In genomic region chrX:14065800-14066199, GRCh38 we compare ENCODE assay signal across 24 cellular contexts. TPM values are rescaled to one million over a fixed set of nuclear protein-coding genes. Genes with fewer than 3 reads are reported as not detected.
DNase-seq lines count a peak whose midpoint lies in the region; ATAC-seq, FAIRE-seq and TF ChIP-seq lines count a peak whose summit lies in the region.
"Had no signal": no experiment of that assay in that cellular context is flagged by ENCODE, and none has a peak within 500 bp of the region (broad histone marks: within the 10 kb centered on the region; RNA-seq: fewer than 3 reads in every experiment).

No MANE protein-coding gene starts in this region.

- 91% methylated on average over 21 of the region's 21 CpGs for WGBS in right cardiac atrium
- WGBS in K562 (ENCODE audit: insufficient coverage, low coverage, missing lambda C conversion rate), result 58% methylated on average over 7 of the region's 21 CpGs

- in situ Hi-C loops in K562 (cut with MboI), result no loop called here

- H3K36me3 Mint-ChIP-seq in stimulated activated effector memory CD8-positive, alpha-beta T cell treated with anti-CD3 and anti-CD28 coated beads, Interleukin-12 subunit alpha, Interleukin-12 subunit beta, amount 100 ng/mL, for 72 hours, result no peaks in the 10 kb centered on the region
- H3K36me3 Mint-ChIP-seq: CD14-positive monocyte; CD8-positive, alpha-beta memory T cell had no signal

- POLR2A ChIA-PET in K562 (lab: Yijun Ruan, JAX), result interaction anchor here (1.0 kb wide), 1 partner anchor 18 kb away, joined by 4 read pairs; no protein-coding TSS in a partner anchor

- no peak overlapping the region for H3K4me2 ChIP-seq in K562 (ENCODE audit: insufficient read depth, low read length)
- H3K4me2 ChIP-seq: BLaER1 treated with 17β-estradiol and CSF1 and Interleukin-3, amounts not matched to agents 10 nM and 100 nM had no signal

- intact Hi-C loops in right cardiac atrium (cut with DNase I) (no loop called here), left ventricle myocardium inferior (cut with micrococcal nuclease) (no loop called here), K562 (cut with micrococcal nuclease) (no loop called here), mucosa of descending colon (cut with DNase I, micrococcal nuclease) (no loop called here)

- CTCF ChIA-PET in K562 (lab: Yijun Ruan, JAX; ENCODE audit: low intra/inter-chr PET ratio), result no interaction called here

- no peaks in the 10 kb centered on the region for H3K9me3 ChIP-seq in right cardiac atrium (ENCODE audit: control insufficient read depth, low read length)
- no peaks in the 10 kb centered on the region for H3K9me3 ChIP-seq in left ventricle myocardium inferior (replicated peaks)
- H3K9me3 ChIP-seq in K562 (replicated peaks; ENCODE audit: control insufficient read depth, insufficient read depth, low read depth, low read length), result no peaks in the 10 kb centered on the region
- H3K9me3 ChIP-seq in mucosa of descending colon, result no peaks in the 10 kb centered on the region
- H3K9me3 ChIP-seq: A549, BE2C, HAP-1 had no signal

- TF ChIP-seq RAD21 in K562 (CRISPR knock-in tag; conservative IDR thresholded peaks at IDR 0.05 in 1 of 2, IDR thresholded peaks at IDR 0.05 in 1 of 2), result no peak

- H3K4me3 ChIP-seq in right cardiac atrium (ENCODE audit: low read length), result no peak overlapping the region
- no peak overlapping the region for H3K4me3 ChIP-seq in left ventricle myocardium inferior
- no peak overlapping the region for H3K4me3 ChIP-seq in K562
- no peak overlapping the region for H3K4me3 ChIP-seq in mucosa of descending colon
- H3K4me3 ChIP-seq: A549; BLaER1 treated with 17β-estradiol and CSF1 and Interleukin-3, amounts not matched to agents 10 nM and 100 nM; HAP-1 had no signal

- DNase-seq in right cardiac atrium, result peak; percentile 9 to 32 (median 26)
- DNase-seq in left ventricle myocardium inferior, result no peak
- peak in 1 of 4 experiments; percentile 14 for DNase-seq in K562 (ENCODE audit: extremely low read depth in 1 of 4, low spot score in 3 of 4)
- DNase-seq in mucosa of descending colon, result peak in 2 of 3 donors; percentile 23 to 50
- DNase-seq in stimulated activated effector memory CD8-positive, alpha-beta T cell treated with anti-CD3 and anti-CD28 coated beads, Interleukin-12 subunit alpha, Interleukin-12 subunit beta, amount 100 ng/mL, for 72 hours (ENCODE audit: low spot score in 2 of 2), result no peak
- DNase-seq: 8988T; ACHN; AML-193; BE2C; CD4-positive, alpha-beta T cell; CD8-positive, alpha-beta memory T cell; DMS53; DMS79 treated with DMSO at 0.1 percent for 48 hours; GF-D8; GOT3 had no signal

- H3K4me3 Mint-ChIP-seq in stimulated activated effector memory CD8-positive, alpha-beta T cell treated with anti-CD3 and anti-CD28 coated beads, Interleukin-12 subunit alpha, Interleukin-12 subunit beta, amount 100 ng/mL, for 72 hours, result no peak overlapping the region
- H3K4me3 Mint-ChIP-seq: CD14-positive monocyte; CD4-positive, alpha-beta T cell; CD8-positive, alpha-beta memory T cell had no signal

- no peaks in the 10 kb centered on the region for H4K20me1 ChIP-seq in K562 (replicated peaks; ENCODE audit: control insufficient read depth, insufficient read depth, low read length)

- H3K4me1 Mint-ChIP-seq in stimulated activated effector memory CD8-positive, alpha-beta T cell treated with anti-CD3 and anti-CD28 coated beads, Interleukin-12 subunit alpha, Interleukin-12 subunit beta, amount 100 ng/mL, for 72 hours, result no peaks in the 10 kb centered on the region
- H3K4me1 Mint-ChIP-seq: CD14-positive monocyte had no signal

- TF ChIP-seq POLR2A in K562 (conservative IDR thresholded peaks at IDR 0.05), result no peak

- H3K4me1 ChIP-seq in right cardiac atrium (ENCODE audit: control insufficient read depth, insufficient read depth, low read length) (no peaks in the 10 kb centered on the region), left ventricle myocardium inferior (no peaks in the 10 kb centered on the region), K562 (replicated peaks in 1 of 2; ENCODE audit: control insufficient read depth in 2 of 2, insufficient read depth in 2 of 2, low read length in 2 of 2) (peaks cover 10 to 13% of the 10 kb centered on the region in 2 experiments; a peak in 4 of 5 replicates), mucosa of descending colon (ENCODE audit: low read depth) (no peaks in the 10 kb centered on the region)
- H3K4me1 ChIP-seq: BE2C; BLaER1 treated with 17β-estradiol and CSF1 and Interleukin-3, amounts not matched to agents 10 nM and 100 nM; HAP-1 had no signal

- H3K79me2 ChIP-seq in K562 (ENCODE audit: control insufficient read depth, insufficient read depth, low read length), result no peaks in the 10 kb centered on the region

- no peaks in the 10 kb centered on the region for H3K9me3 Mint-ChIP-seq in stimulated activated effector memory CD8-positive, alpha-beta T cell treated with anti-CD3 and anti-CD28 coated beads, Interleukin-12 subunit alpha, Interleukin-12 subunit beta, amount 100 ng/mL, for 72 hours
- H3K9me3 Mint-ChIP-seq: CD4-positive, alpha-beta T cell; CD8-positive, alpha-beta memory T cell had no signal

- FAIRE-seq in K562 (lab: Jason Lieb, UNC), result no peak
- FAIRE-seq: GM12891, GM18507, H54 had no signal

- TF ChIP-seq CTCF in left ventricle myocardium inferior (IDR thresholded peaks at IDR 0.05; ENCODE audit: borderline replicate concordance) (no peak), K562 (IDR thresholded peaks at IDR 0.05 in 2 of 3, conservative IDR thresholded peaks at IDR 0.05 in 1 of 3; ENCODE audit: insufficient read depth in 2 of 3, low read depth in 1 of 3, low read length in 3 of 3) (no peak), mucosa of descending colon (IDR thresholded peaks at IDR 0.05) (no peak)

- no peaks in the 10 kb centered on the region for H3K9me1 ChIP-seq in K562 (ENCODE audit: control insufficient read depth, insufficient read depth, low read length)

- no peak for TF ChIP-seq EP300 in K562 (IDR thresholded peaks at IDR 0.05; ENCODE audit: low read length)

- peak overlapping the region in 1 of 2 experiments; percentile 78; a peak in 1 of 4 replicates for H3K9ac ChIP-seq in K562 (ENCODE audit: insufficient read depth in 1 of 2, low read depth in 2 of 2, low read length in 2 of 2)
- H3K9ac ChIP-seq: BLaER1 treated with 17β-estradiol and CSF1 and Interleukin-3, amounts not matched to agents 10 nM and 100 nM had no signal

- BruUV-seq in K562 (replicated peaks; lab: Mats Ljungman, UMichigan), result no TSS peak

- peak overlapping the region; percentile 97 for H2AFZ ChIP-seq in K562 (ENCODE audit: low read depth, low read length)

- H3K27me3 ChIP-seq in right cardiac atrium (ENCODE audit: control insufficient read depth, insufficient read depth) (no peaks in the 10 kb centered on the region), left ventricle myocardium inferior (ENCODE audit: low read depth) (no peaks in the 10 kb centered on the region), K562 (ENCODE audit: control insufficient read depth in 2 of 2, insufficient read depth in 2 of 2, low read length in 2 of 2) (no peaks in the 10 kb centered on the region)
- H3K27me3 ChIP-seq: BE2C had no signal

- no peak overlapping the region for H3K27ac Mint-ChIP-seq in stimulated activated effector memory CD8-positive, alpha-beta T cell treated with anti-CD3 and anti-CD28 coated beads, Interleukin-12 subunit alpha, Interleukin-12 subunit beta, amount 100 ng/mL, for 72 hours
- H3K27ac Mint-ChIP-seq: CD14-positive monocyte; CD4-positive, alpha-beta T cell had no signal

- ATAC-seq in right cardiac atrium (no peak), K562 (no peak), mucosa of descending colon (no peak), HG02884 (IDR thresholded peaks at IDR 0.05; ENCODE audit: unreplicated experiment) (no peak), HG02840 (IDR thresholded peaks at IDR 0.05; ENCODE audit: low FRiP score, unreplicated experiment) (no peak)
- ATAC-seq in stimulated activated effector memory CD8-positive, alpha-beta T cell treated with anti-CD3 and anti-CD28 coated beads, Interleukin-12 subunit alpha, Interleukin-12 subunit beta, amount 100 ng/mL, for 72 hours, result no peak

- H3K27ac ChIP-seq in right cardiac atrium (ENCODE audit: low read length) (no peak overlapping the region), left ventricle myocardium inferior (replicated peaks) (no peak overlapping the region), K562 (ENCODE audit: extremely low read depth, low read depth, low read length) (peak overlapping the region; percentile 96; the same call in 2 of the 3 replicates)
- H3K27ac ChIP-seq: BLaER1 treated with 17β-estradiol and CSF1 and Interleukin-3, amounts not matched to agents 10 nM and 100 nM had no signal

- no peaks in the 10 kb centered on the region for H3K36me3 ChIP-seq in left ventricle myocardium inferior
- no peaks in the 10 kb centered on the region for H3K36me3 ChIP-seq in K562 (ENCODE audit: control insufficient read depth, insufficient read depth, low read length)
- H3K36me3 ChIP-seq in mucosa of descending colon (ENCODE audit: low read depth), result no peaks in the 10 kb centered on the region
- H3K36me3 ChIP-seq: BE2C; BLaER1 treated with 17β-estradiol and CSF1 and Interleukin-3, amounts not matched to agents 10 nM and 100 nM; HAP-1 had no signal

TF ChIP-seq in K562, 482 proteins besides CTCF, POLR2A, EP300 and RAD21:
- no peak for TF ChIP-seq PHF21A (IDR thresholded peaks at IDR 0.05; ENCODE audit: borderline replicate concordance, low read depth)
- TF ChIP-seq RBFOX2 (IDR thresholded peaks at IDR 0.05; ENCODE audit: low read depth, low read length), result peak; percentile 67
- peak; percentile 62 for TF ChIP-seq POLR2G (IDR thresholded peaks at IDR 0.05; ENCODE audit: low read depth, low read length)

RNA-seq across cellular contexts. Expression of gene GEMIN8, which starts 36.1 kb away (rescaled TPM):
- total RNA-seq in right cardiac atrium (1 to 10 TPM; 8.0 to 9.6 (median 8.9) TPM), left ventricle myocardium inferior (12.6 TPM), K562 (2014; rRNA removed) (10.9 and 12.8 TPM in 2 replicates), K562 (2014; rRNA removed; fragmentation: Illumina TruSeq; extraction: Trizol) (12.1 and 13.5 TPM in 2 replicates), K562 (2015; rRNA removed; fragmentation: Illumina TruSeq; extraction: Trizol) (13.0 TPM in 2 replicates), K562 (2021) (13.7 and 15.0 TPM in 2 replicates), mucosa of descending colon (10 to 100 TPM; 13.5 to 15.9 (median 14.9) TPM)
- polyA plus RNA-seq in right cardiac atrium (11.1 TPM), K562 (2011; rRNA removed) (29.1 and 35.6 TPM in 2 replicates), K562 (2014; fragmentation: Illumina TruSeq; extraction: Trizol) (17.7 and 20.3 TPM in 2 replicates), K562 (2014; fragmentation: Nextera tagmentation; extraction: Ambion mirVana) (10 to 100 TPM; 16.9 to 23.8 TPM), K562 (2014; rRNA removed) (15.1 and 18.4 TPM in 2 replicates)
- 10.6 and 14.7 TPM in 2 replicates for total RNA-seq in K562 (2011; cell fraction: chromatin; rRNA removed; ENCODE audit: low replicate concordance)
- total RNA-seq in K562 (2011; cell fraction: nucleolus; rRNA removed), result 9.5 and 10.9 TPM in 2 replicates
- total RNA-seq in K562 (2011; cell fraction: nucleoplasm; rRNA removed), result 8.4 and 10.3 TPM in 2 replicates
- polyA plus RNA-seq in K562 (2011; cell fraction: cytosol; rRNA removed), result 26.4 and 29.0 TPM in 2 replicates
- polyA plus RNA-seq in K562 (2011; cell fraction: nucleus; rRNA removed), result 42.5 and 45.2 TPM in 2 replicates
- polyA plus RNA-seq in K562 (2012), result 13.6 and 25.7 TPM in 2 replicates
- polyA minus RNA-seq in K562 (2011; rRNA and poly(A)+ RNA removed), result 26.0 and 26.4 TPM in 2 replicates
- polyA minus RNA-seq in K562 (2011; cell fraction: cytosol; rRNA and poly(A)+ RNA removed), result 8.1 and 13.3 TPM in 2 replicates
- polyA minus RNA-seq in K562 (2011; cell fraction: nucleus; rRNA and poly(A)+ RNA removed), result 11.2 and 13.4 TPM in 2 replicates

Comparison
In these comparisons a context has a peak if more than half of its experiments do, and no peak if none do; other contexts are left out.
1. DNase-seq: peak in right cardiac atrium (3 of 3) and mucosa of descending colon (2 of 3); none in left ventricle myocardium inferior (single experiment) and stimulated activated effector memory CD8-positive, alpha-beta T cell treated with anti-CD3 and anti-CD28 coated beads, Interleukin-12 subunit alpha, Interleukin-12 subunit beta, amount 100 ng/mL, for 72 hours (0 of 2).